ENCODE assay signal across 1 cellular context in genomic region chr11:107683807-107684206, GRCh38.
TF ChIP-seq lines count a peak whose summit lies in the region.

No MANE protein-coding gene starts in this region.

TF ChIP-seq in WTC11, 78 proteins besides CTCF, POLR2A, EP300 and RAD21 (continued from another document):
- no peak for TF ChIP-seq ARID4B (CRISPR knock-in tag; IDR thresholded peaks at IDR 0.05; ENCODE audit: borderline replicate concordance)
- TF ChIP-seq NFATC4 (CRISPR knock-in tag; IDR thresholded peaks at IDR 0.05) = no peak
